ENCODE assay signal across 10 cellular contexts in genomic region chr13:99617474-99618255, GRCh38. TPM values are rescaled to one million over a fixed set of nuclear protein-coding genes. Genes with fewer than 3 reads are reported as not detected.
A peak's percentile ranks its signal among the peaks of the same experiment; 100 is the strongest.
DNase-seq lines count a peak whose midpoint lies in the region; ATAC-seq, FAIRE-seq and TF ChIP-seq lines count a peak whose summit lies in the region.
"Had no signal": no experiment of that assay in that cellular context is flagged by ENCODE, and none has a peak within 500 bp of the region (broad histone marks: within the 10 kb centered on the region; RNA-seq: fewer than 3 reads in every experiment).

No MANE protein-coding gene starts in this region.

- no peaks in the 10 kb centered on the region for H3K27me3 ChIP-seq in CD8-positive, alpha-beta T cell (ENCODE audit: insufficient read depth, low read length)
- H3K27me3 ChIP-seq in colonic mucosa (no peaks in the 10 kb centered on the region), small intestine (ENCODE audit: control insufficient read depth in 2 of 2, insufficient read depth in 2 of 2, low read length in 2 of 2) (no peaks in the 10 kb centered on the region)

- FAIRE-seq in small intestine (lab: Jason Lieb, UNC): no peak

- H3K9me3 Mint-ChIP-seq in CD8-positive, alpha-beta T cell: no peaks in the 10 kb centered on the region
- H3K9me3 Mint-ChIP-seq: T-cell had no signal

- intact Hi-C loops in CD8-positive, alpha-beta T cell (cut with DNase I, micrococcal nuclease): no loop called here
- intact Hi-C loops in colonic mucosa (cut with DNase I): loop anchor here (10.0 kb wide), 1 partner anchor 173 kb away; no protein-coding TSS in a partner anchor

- H3K36me3 Mint-ChIP-seq in CD8-positive, alpha-beta T cell: peaks cover 4% of the 10 kb centered on the region
- H3K36me3 Mint-ChIP-seq: naive B cell had no signal

- H3K36me3 ChIP-seq in CD8-positive, alpha-beta T cell (ENCODE audit: insufficient read depth, low read length): no peaks in the 10 kb centered on the region
- H3K36me3 ChIP-seq in colonic mucosa: no peaks in the 10 kb centered on the region
- H3K36me3 ChIP-seq in small intestine (ENCODE audit: control insufficient read depth in 2 of 2, insufficient read depth in 2 of 2, low read length in 2 of 2): no peaks in the 10 kb centered on the region

- no peak overlapping the region for H3K4me3 ChIP-seq in CD8-positive, alpha-beta T cell (ENCODE audit: low read depth, low read length)
- no peak overlapping the region for H3K4me3 ChIP-seq in colonic mucosa
- no peak overlapping the region for H3K4me3 ChIP-seq in small intestine (ENCODE audit: low read depth in 1 of 2, low read length in 2 of 2)

- CTCF ChIA-PET in CD8-positive, alpha-beta T cell (lab: Charles Lee): interaction anchor here (0.6 to 1.3 kb wide), 4 partner anchors 10 to 941 kb away, joined by 3 to 4 read pairs (median 3); no protein-coding TSS in a partner anchor

- H3K27ac ChIP-seq in CD8-positive, alpha-beta T cell (ENCODE audit: low read depth, low read length): no peak overlapping the region
- H3K27ac ChIP-seq in colonic mucosa (no peak overlapping the region), small intestine (ENCODE audit: low read depth in 1 of 2, low read length in 1 of 2) (no peak overlapping the region)

- peaks cover 7% of the 10 kb centered on the region for H3K4me1 ChIP-seq in CD8-positive, alpha-beta T cell (ENCODE audit: insufficient read depth, low read length)
- no peaks in the 10 kb centered on the region for H3K4me1 ChIP-seq in colonic mucosa
- peaks cover 0 to 3% of the 10 kb centered on the region in 2 donors for H3K4me1 ChIP-seq in small intestine (ENCODE audit: control insufficient read depth in 2 of 2, insufficient read depth in 1 of 2, low read depth in 1 of 2, low read length in 1 of 2)

- no peak overlapping the region for H3K4me3 Mint-ChIP-seq in CD8-positive, alpha-beta T cell
- H3K4me3 Mint-ChIP-seq: naive B cell, T-cell had no signal

- peak in 2 of 7 experiments; percentile 20 to 29 for DNase-seq in CD8-positive, alpha-beta T cell
- DNase-seq in GM20000 (ENCODE audit: low spot score): no peak
- DNase-seq in NCI-H526 treated with DMSO at 0.1 percent for 48 hours (lab: John Stamatoyannopoulos, UW): peak; percentile 46
- DNase-seq in colonic mucosa: peak; percentile 50
- peak; percentile 59 for DNase-seq in medulla oblongata (ENCODE audit: extremely low spot score)
- DNase-seq in small intestine: no peak
- DNase-seq: naive B cell had no signal

- H3K4me1 Mint-ChIP-seq in CD8-positive, alpha-beta T cell (ENCODE audit: low read depth): peaks cover 32% of the 10 kb centered on the region

- no peaks in the 10 kb centered on the region for H3K9me3 ChIP-seq in CD8-positive, alpha-beta T cell (ENCODE audit: low read length)
- H3K9me3 ChIP-seq in colonic mucosa (no peaks in the 10 kb centered on the region), small intestine (ENCODE audit: control insufficient read depth, low read depth) (no peaks in the 10 kb centered on the region)

- ATAC-seq in CD8-positive, alpha-beta T cell: no peak
- ATAC-seq in HG03457 (IDR thresholded peaks at IDR 0.05; ENCODE audit: unreplicated experiment) (no peak), HG02610 (IDR thresholded peaks at IDR 0.05; ENCODE audit: unreplicated experiment) (no peak)
- ATAC-seq: T-cell had no signal

- 61 to 83% (median 76%) methylated on average over 11 of the region's 11 CpGs for WGBS in small intestine, 3 donors

- no peaks in the 10 kb centered on the region for H3K27me3 Mint-ChIP-seq in CD8-positive, alpha-beta T cell (ENCODE audit: low read depth)
- H3K27me3 Mint-ChIP-seq: naive B cell, T-cell had no signal

- TF ChIP-seq CTCF in CD8-positive, alpha-beta T cell (IDR thresholded peaks at IDR 0.05): peak; percentile 44
- TF ChIP-seq CTCF in GM20000 (IDR thresholded peaks at IDR 0.05; ENCODE audit: extremely low read depth, missing control alignments) (peak; percentile 53), colonic mucosa (IDR thresholded peaks at IDR 0.05) (peak; percentile 33)

- H3K27ac Mint-ChIP-seq in CD8-positive, alpha-beta T cell: no peak overlapping the region
- H3K27ac Mint-ChIP-seq: T-cell had no signal

- POLR2A ChIA-PET in CD8-positive, alpha-beta T cell (lab: Charles Lee): no interaction called here

- H3K9ac ChIP-seq in colonic mucosa (ENCODE audit: low read depth in 2 of 2, low read length in 2 of 2): no peak overlapping the region

RNA-seq across cellular contexts. Expression of gene CLYBL, which starts 11.2 kb away (rescaled TPM):
- 1 to 10 TPM; 2.5 to 4.1 TPM for total RNA-seq in CD8-positive, alpha-beta T cell
- total RNA-seq in colonic mucosa: 10 to 100 TPM; 12.9 to 34.7 TPM
- 10 to 100 TPM; 13.0 to 39.4 (median 17.0) TPM for polyA plus RNA-seq in small intestine

Comparison
In these comparisons a context has a peak if more than half of its experiments do, and no peak if none do; other contexts are left out.
1. DNase-seq: peak in NCI-H526 treated with DMSO at 0.1 percent for 48 hours (single experiment), colonic mucosa (single experiment) and medulla oblongata (single experiment); none in GM20000 (single experiment) and small intestine (single experiment).
2. Peak in every context shown above with its lines, with median percentiles within 50 percentile points of each other: CTCF ChIP-seq.